In genomic region chr12:66170606-66171005, GRCh38 we compare ENCODE assay signal across 10 cellular contexts. TPM values are rescaled to one million over a fixed set of nuclear protein-coding genes. Genes with fewer than 3 reads are reported as not detected.
A peak's percentile ranks its signal among the peaks of the same experiment; 100 is the strongest.
DNase-seq lines count a peak whose midpoint lies in the region; ATAC-seq and TF ChIP-seq lines count a peak whose summit lies in the region.
"Had no signal": no experiment of that assay in that cellular context is flagged by ENCODE, and none has a peak within 500 bp of the region (broad histone marks: within the 10 kb centered on the region; RNA-seq: fewer than 3 reads in every experiment).

No MANE protein-coding gene starts in this region.

- H3K27ac Mint-ChIP-seq in T-helper 1 cell treated with Interleukin-12 subunit alpha and Interleukin-12 subunit beta and Interleukin-4 antibody, amounts not matched to agents 30 μg/mL and 1 μg/mL, for 36 hours = peak overlapping the region; percentile 97
- H3K27ac Mint-ChIP-seq in T-helper 17 cell = peak overlapping the region; percentile 96
- peak overlapping the region; percentile 99 for H3K27ac Mint-ChIP-seq in stimulated activated memory B cell treated with anti-CD40 and anti-IgM and Interleukin-4, amounts not matched to agents 10 μg/mL and 1 μg/mL and 100 μg/mL, for 72 hours

- TF ChIP-seq POLR2A in gastroesophageal sphincter (IDR thresholded peaks at IDR 0.05) = no peak

- peak overlapping the region; percentile 95 for H3K4me3 Mint-ChIP-seq in T-helper 1 cell treated with Interleukin-12 subunit alpha and Interleukin-12 subunit beta and Interleukin-4 antibody, amounts not matched to agents 30 μg/mL and 1 μg/mL, for 36 hours
- peak overlapping the region; percentile 95 for H3K4me3 Mint-ChIP-seq in T-helper 17 cell
- peak overlapping the region; percentile 99 for H3K4me3 Mint-ChIP-seq in stimulated activated memory B cell treated with anti-CD40 and anti-IgM and Interleukin-4, amounts not matched to agents 10 μg/mL and 1 μg/mL and 100 μg/mL, for 72 hours

- no peak for TF ChIP-seq EP300 in gastroesophageal sphincter (IDR thresholded peaks at IDR 0.05)

- no peak for ATAC-seq in T-helper 17 cell
- ATAC-seq in gastroesophageal sphincter = no peak
- no peak for ATAC-seq in stimulated activated memory B cell treated with anti-CD40 and anti-IgM and Interleukin-4, amounts not matched to agents 10 μg/mL and 1 μg/mL and 100 μg/mL, for 72 hours
- no peak for ATAC-seq in GM18867 (IDR thresholded peaks at IDR 0.05; ENCODE audit: unreplicated experiment)
- no peak for ATAC-seq in GM18511 (IDR thresholded peaks at IDR 0.05; ENCODE audit: unreplicated experiment)

- peaks cover 5% of the 10 kb centered on the region for H3K9me3 Mint-ChIP-seq in T-helper 1 cell treated with Interleukin-12 subunit alpha and Interleukin-12 subunit beta and Interleukin-4 antibody, amounts not matched to agents 30 μg/mL and 1 μg/mL, for 36 hours
- H3K9me3 Mint-ChIP-seq in stimulated activated memory B cell treated with anti-CD40 and anti-IgM and Interleukin-4, amounts not matched to agents 10 μg/mL and 1 μg/mL and 100 μg/mL, for 72 hours = peaks cover 2% of the 10 kb centered on the region

- peaks cover 20% of the 10 kb centered on the region for H3K4me1 Mint-ChIP-seq in T-helper 1 cell treated with Interleukin-12 subunit alpha and Interleukin-12 subunit beta and Interleukin-4 antibody, amounts not matched to agents 30 μg/mL and 1 μg/mL, for 36 hours (ENCODE audit: low read depth)
- H3K4me1 Mint-ChIP-seq in T-helper 17 cell = peaks cover 24% of the 10 kb centered on the region
- H3K4me1 Mint-ChIP-seq in stimulated activated memory B cell treated with anti-CD40 and anti-IgM and Interleukin-4, amounts not matched to agents 10 μg/mL and 1 μg/mL and 100 μg/mL, for 72 hours = peaks cover 34% of the 10 kb centered on the region

- peak overlapping the region; percentile 55 to 65 for H3K4me3 ChIP-seq in gastroesophageal sphincter

- H3K4me1 ChIP-seq in gastroesophageal sphincter = peaks cover 0 to 31% (median 7%) of the 10 kb centered on the region in 3 donors

- H3K36me3 ChIP-seq in gastroesophageal sphincter = no peaks in the 10 kb centered on the region
- H3K36me3 ChIP-seq: thyroid gland had no signal

- H3K27me3 ChIP-seq in gastroesophageal sphincter = no peaks in the 10 kb centered on the region
- H3K27me3 ChIP-seq: thyroid gland had no signal

- peaks cover 3% of the 10 kb centered on the region for H3K27me3 Mint-ChIP-seq in T-helper 1 cell treated with Interleukin-12 subunit alpha and Interleukin-12 subunit beta and Interleukin-4 antibody, amounts not matched to agents 30 μg/mL and 1 μg/mL, for 36 hours (ENCODE audit: low read depth)
- H3K27me3 Mint-ChIP-seq in T-helper 17 cell = no peaks in the 10 kb centered on the region
- H3K27me3 Mint-ChIP-seq in stimulated activated memory B cell treated with anti-CD40 and anti-IgM and Interleukin-4, amounts not matched to agents 10 μg/mL and 1 μg/mL and 100 μg/mL, for 72 hours = peaks cover 7% of the 10 kb centered on the region

- WGBS in gastroesophageal sphincter (ENCODE audit: low coverage in 1 of 2), 2 donors = 86 to 100% methylated on average over 2 to 3 of the region's 3 CpGs

- DNase-seq in T-helper 1 cell = no peak
- no peak for DNase-seq in T-helper 17 cell
- no peak for DNase-seq in activated effector memory CD4-positive, alpha-beta T cell treated with Interleukin-2 at 50 U/mL for 16 hours

- peaks cover 24% of the 10 kb centered on the region for H3K36me3 Mint-ChIP-seq in T-helper 1 cell treated with Interleukin-12 subunit alpha and Interleukin-12 subunit beta and Interleukin-4 antibody, amounts not matched to agents 30 μg/mL and 1 μg/mL, for 36 hours (ENCODE audit: low read depth)
- peaks cover 2% of the 10 kb centered on the region for H3K36me3 Mint-ChIP-seq in T-helper 17 cell (ENCODE audit: low read depth)
- H3K36me3 Mint-ChIP-seq in stimulated activated memory B cell treated with anti-CD40 and anti-IgM and Interleukin-4, amounts not matched to agents 10 μg/mL and 1 μg/mL and 100 μg/mL, for 72 hours = peaks cover 27% of the 10 kb centered on the region

- H3K9me3 ChIP-seq in T-helper 17 cell (ENCODE audit: control insufficient read depth, low read length, poor library complexity, severe bottlenecking) = no peaks in the 10 kb centered on the region
- no peaks in the 10 kb centered on the region for H3K9me3 ChIP-seq in gastroesophageal sphincter
- H3K9me3 ChIP-seq: thyroid gland had no signal

- no peak for TF ChIP-seq CTCF in gastroesophageal sphincter (IDR thresholded peaks at IDR 0.05)

- H3K27ac ChIP-seq in gastroesophageal sphincter = peak overlapping the region; percentile 90 to 100 (median 98)

RNA-seq across cellular contexts. Expression of gene TMBIM4, which starts 0.8 kb away (rescaled TPM):
- total RNA-seq in T-helper 17 cell (10 to 100 TPM; 44.4 to 47.5 TPM), gastroesophageal sphincter (100 to 1,000 TPM; 150 to 162 (median 156) TPM)

RNA-seq across cellular contexts. Expression of gene IRAK3, which starts 18.4 kb away (rescaled TPM):
- total RNA-seq in T-helper 17 cell = 1 to 10 TPM; 1.5 to 2.4 TPM
- total RNA-seq in gastroesophageal sphincter = 10 to 100 TPM in 3 of 4 donors, 1 to 10 TPM in 1; 7.8 to 18.7 (median 14.8) TPM
- total RNA-seq: SK-MEL-5 had no signal

RNA-seq across cellular contexts. Expression of gene LLPH, which starts 40.1 kb away (rescaled TPM):
- total RNA-seq in T-helper 17 cell (10 to 100 TPM; 20.7 to 24.0 TPM), gastroesophageal sphincter (10 to 100 TPM in 2 of 4 donors, 1 to 10 TPM in 2; 5.0 to 17.5 (median 9.5) TPM)
